Comparison of ENCODE assay signal across 1 cellular context in the genomic region with DNA sequence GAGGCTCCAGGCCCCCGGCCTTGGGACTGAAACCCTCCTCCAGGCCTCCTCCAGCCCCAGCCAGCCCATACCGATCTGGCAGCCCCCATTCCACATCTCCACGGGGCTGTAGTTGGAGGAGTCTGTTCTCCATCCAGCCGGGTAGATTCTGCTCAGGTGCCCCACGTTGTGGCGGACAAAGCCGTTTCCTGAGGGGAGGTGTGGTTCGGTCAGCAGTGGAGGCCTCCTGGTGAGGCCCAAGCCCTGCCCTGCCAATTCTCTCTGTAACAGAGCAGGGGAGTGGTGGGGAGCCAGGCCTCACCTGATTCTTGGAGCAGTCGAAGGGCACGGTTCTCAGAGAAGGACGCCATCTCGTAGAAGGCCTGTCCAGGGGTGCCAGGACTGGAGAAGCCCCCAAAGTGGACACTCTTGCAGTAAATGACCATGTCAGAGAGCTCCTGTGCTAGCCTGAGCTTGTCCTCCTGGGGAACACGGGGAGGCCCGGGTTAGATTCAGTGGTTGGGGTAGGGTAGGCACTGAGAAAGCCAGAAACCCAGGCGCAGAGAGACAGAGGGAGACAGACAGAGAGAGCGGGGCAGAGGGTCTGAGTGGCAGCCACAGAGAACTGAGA.
TF ChIP-seq lines count a peak whose summit lies in the region.

No MANE protein-coding gene starts in this region.

TF ChIP-seq in HepG2, 621 proteins besides CTCF, POLR2A, EP300 and RAD21:
- TF ChIP-seq, protein P1, sequence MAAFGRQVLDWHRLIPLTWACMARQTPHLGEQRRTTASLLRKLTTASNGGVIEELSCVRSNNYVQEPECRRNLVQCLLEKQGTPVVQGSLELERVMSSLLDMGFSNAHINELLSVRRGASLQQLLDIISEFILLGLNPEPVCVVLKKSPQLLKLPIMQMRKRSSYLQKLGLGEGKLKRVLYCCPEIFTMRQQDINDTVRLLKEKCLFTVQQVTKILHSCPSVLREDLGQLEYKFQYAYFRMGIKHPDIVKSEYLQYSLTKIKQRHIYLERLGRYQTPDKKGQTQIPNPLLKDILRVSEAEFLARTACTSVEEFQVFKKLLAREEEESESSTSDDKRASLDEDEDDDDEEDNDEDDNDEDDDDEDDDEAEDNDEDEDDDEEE (CRISPR knock-in tag; IDR thresholded peaks at IDR 0.05) = no peak
- TF ChIP-seq CHD2 (IDR thresholded peaks at IDR 0.05; ENCODE audit: low read depth, low read length) (no peak), ZNF513 (CRISPR knock-in tag; conservative IDR thresholded peaks at IDR 0.05) (no peak), SRSF1 (optimal IDR thresholded peaks at IDR 0.05; ENCODE audit: low read depth, low read length) (no peak), NCOA1 (CRISPR knock-in tag; IDR thresholded peaks at IDR 0.05) (no peak), ZNF17 (CRISPR knock-in tag; IDR thresholded peaks at IDR 0.05) (no peak), ZNF235 (CRISPR knock-in tag; IDR thresholded peaks at IDR 0.05; ENCODE audit: borderline replicate concordance) (no peak), FOXP4 (CRISPR knock-in tag; IDR thresholded peaks at IDR 0.05) (no peak), HIVEP1 (CRISPR knock-in tag; IDR thresholded peaks at IDR 0.05) (no peak), ZNF672 (CRISPR knock-in tag; IDR thresholded peaks at IDR 0.05) (no peak), ATAD3A (CRISPR knock-in tag; IDR thresholded peaks at IDR 0.05) (no peak), ZSCAN21 (CRISPR knock-in tag; IDR thresholded peaks at IDR 0.05; ENCODE audit: borderline replicate concordance) (no peak), PHB2 (IDR thresholded peaks at IDR 0.05; ENCODE audit: partially characterized antibody) (no peak)
- TF ChIP-seq, protein P2, sequence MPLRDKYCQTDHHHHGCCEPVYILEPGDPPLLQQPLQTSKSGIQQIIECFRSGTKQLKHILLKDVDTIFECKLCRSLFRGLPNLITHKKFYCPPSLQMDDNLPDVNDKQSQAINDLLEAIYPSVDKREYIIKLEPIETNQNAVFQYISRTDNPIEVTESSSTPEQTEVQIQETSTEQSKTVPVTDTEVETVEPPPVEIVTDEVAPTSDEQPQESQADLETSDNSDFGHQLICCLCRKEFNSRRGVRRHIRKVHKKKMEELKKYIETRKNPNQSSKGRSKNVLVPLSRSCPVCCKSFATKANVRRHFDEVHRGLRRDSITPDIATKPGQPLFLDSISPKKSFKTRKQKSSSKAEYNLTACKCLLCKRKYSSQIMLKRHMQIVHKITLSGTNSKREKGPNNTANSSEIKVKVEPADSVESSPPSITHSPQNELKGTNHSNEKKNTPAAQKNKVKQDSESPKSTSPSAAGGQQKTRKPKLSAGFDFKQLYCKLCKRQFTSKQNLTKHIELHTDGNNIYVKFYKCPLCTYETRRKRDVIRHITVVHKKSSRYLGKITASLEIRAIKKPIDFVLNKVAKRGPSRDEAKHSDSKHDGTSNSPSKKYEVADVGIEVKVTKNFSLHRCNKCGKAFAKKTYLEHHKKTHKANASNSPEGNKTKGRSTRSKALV (CRISPR knock-in tag; IDR thresholded peaks at IDR 0.05) = no peak
- TF ChIP-seq, protein P3, sequence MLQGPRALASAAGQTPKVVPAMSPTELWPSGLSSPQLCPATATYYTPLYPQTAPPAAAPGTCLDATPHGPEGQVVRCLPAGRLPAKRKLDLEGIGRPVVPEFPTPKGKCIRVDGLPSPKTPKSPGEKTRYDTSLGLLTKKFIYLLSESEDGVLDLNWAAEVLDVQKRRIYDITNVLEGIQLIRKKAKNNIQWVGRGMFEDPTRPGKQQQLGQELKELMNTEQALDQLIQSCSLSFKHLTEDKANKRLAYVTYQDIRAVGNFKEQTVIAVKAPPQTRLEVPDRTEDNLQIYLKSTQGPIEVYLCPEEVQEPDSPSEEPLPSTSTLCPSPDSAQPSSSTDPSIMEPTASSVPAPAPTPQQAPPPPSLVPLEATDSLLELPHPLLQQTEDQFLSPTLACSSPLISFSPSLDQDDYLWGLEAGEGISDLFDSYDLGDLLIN (CRISPR knock-in tag; IDR thresholded peaks at IDR 0.05; ENCODE audit: borderline replicate concordance) = no peak
- TF ChIP-seq, protein P4, sequence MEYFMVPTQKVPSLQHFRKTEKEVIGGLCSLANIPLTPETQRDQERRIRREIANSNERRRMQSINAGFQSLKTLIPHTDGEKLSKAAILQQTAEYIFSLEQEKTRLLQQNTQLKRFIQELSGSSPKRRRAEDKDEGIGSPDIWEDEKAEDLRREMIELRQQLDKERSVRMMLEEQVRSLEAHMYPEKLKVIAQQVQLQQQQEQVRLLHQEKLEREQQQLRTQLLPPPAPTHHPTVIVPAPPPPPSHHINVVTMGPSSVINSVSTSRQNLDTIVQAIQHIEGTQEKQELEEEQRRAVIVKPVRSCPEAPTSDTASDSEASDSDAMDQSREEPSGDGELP (IDR thresholded peaks at IDR 0.05; ENCODE audit: borderline replicate concordance, low read depth) = no peak
- TF ChIP-seq, protein P5, sequence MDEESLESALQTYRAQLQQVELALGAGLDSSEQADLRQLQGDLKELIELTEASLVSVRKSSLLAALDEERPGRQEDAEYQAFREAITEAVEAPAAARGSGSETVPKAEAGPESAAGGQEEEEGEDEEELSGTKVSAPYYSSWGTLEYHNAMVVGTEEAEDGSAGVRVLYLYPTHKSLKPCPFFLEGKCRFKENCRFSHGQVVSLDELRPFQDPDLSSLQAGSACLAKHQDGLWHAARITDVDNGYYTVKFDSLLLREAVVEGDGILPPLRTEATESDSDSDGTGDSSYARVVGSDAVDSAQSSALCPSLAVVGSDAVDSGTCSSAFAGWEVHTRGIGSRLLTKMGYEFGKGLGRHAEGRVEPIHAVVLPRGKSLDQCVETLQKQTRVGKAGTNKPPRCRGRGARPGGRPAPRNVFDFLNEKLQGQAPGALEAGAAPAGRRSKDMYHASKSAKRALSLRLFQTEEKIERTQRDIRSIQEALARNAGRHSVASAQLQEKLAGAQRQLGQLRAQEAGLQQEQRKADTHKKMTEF (CRISPR knock-in tag; IDR thresholded peaks at IDR 0.05) = no peak
